24 cellular contexts compared by ENCODE assay signal in genomic region chr11:124886476-124886875, GRCh38. TPM values are rescaled to one million over a fixed set of nuclear protein-coding genes. Genes with fewer than 3 reads are reported as not detected.
"Had no signal": no experiment of that assay in that cellular context is flagged by ENCODE, and none has a peak within 500 bp of the region (broad histone marks: within the 10 kb centered on the region; RNA-seq: fewer than 3 reads in every experiment).

No MANE protein-coding gene starts in this region.

- H3K36me3 Mint-ChIP-seq: activated naive CD4-positive, alpha-beta T cell treated with anti-CD3 and anti-CD28 coated beads, Interleukin-2, amount 50 U/mL, for 72 hours; naive thymus-derived CD8-positive, alpha-beta T cell had no signal

- H3K4me1 ChIP-seq: vagina had no signal

- H3K4me1 Mint-ChIP-seq: activated CD4-positive, alpha-beta T cell treated with anti-CD3 and anti-CD28 coated beads, Interleukin-2, amount 10 ng/mL, durations not matched to agents 7 days and 5 days; naive thymus-derived CD8-positive, alpha-beta T cell had no signal

- H3K27ac Mint-ChIP-seq: activated CD4-positive, alpha-beta T cell treated with anti-CD3 and anti-CD28 coated beads, Interleukin-2, amount 10 ng/mL, durations not matched to agents 7 days and 5 days; activated naive CD4-positive, alpha-beta T cell treated with anti-CD3 and anti-CD28 coated beads, Interleukin-2, amount 50 U/mL, for 72 hours; activated T-helper 1 cell treated with anti-CD3 and anti-CD28 coated beads, Interleukin-12 subunit alpha, Interleukin-12 subunit beta, Interleukin-2, Interleukin-4 antibody, amounts not matched to agents 30 ng/mL and 10 ng/mL and 1 ng/mL, durations not matched to agents 14 hours and 24 hours and 36 hours; naive thymus-derived CD8-positive, alpha-beta T cell; T-helper 1 cell treated with Interleukin-12 subunit alpha and Interleukin-12 subunit beta and Interleukin-4 antibody, amounts not matched to agents 30 μg/mL and 1 μg/mL, for 36 hours had no signal

- H3K27ac ChIP-seq: cardiac muscle cell, heart left ventricle, neutrophil, tibial nerve, vagina had no signal

- H3K27me3 ChIP-seq: cardiac muscle cell, heart left ventricle, neutrophil, tibial nerve, vagina had no signal

- H3K4me3 ChIP-seq: cardiac muscle cell, gastroesophageal sphincter, heart left ventricle, tibial nerve, vagina had no signal

- H3K36me3 ChIP-seq: cardiac muscle cell, gastroesophageal sphincter, neutrophil, tibial nerve, vagina had no signal

- DNase-seq: activated CD4-positive, alpha-beta T cell treated with anti-CD3 and anti-CD28 coated beads, Interleukin-2, amount 10 ng/mL, durations not matched to agents 7 days and 5 days; activated gamma-delta T cell treated with Interleukin-2 at 50 U/mL for 16 hours; activated T-cell treated with anti-CD3 and anti-CD28 coated beads for 4 hours; amniotic stem cell; mesenchymal stem cell; naive thymus-derived CD8-positive, alpha-beta T cell; stimulated activated CD4-positive, alpha-beta T cell treated with anti-CD3 and anti-CD28 coated beads, Interleukin-12 subunit alpha, Interleukin-12 subunit beta, amount 100 ng/mL, for 4 hours; stimulated activated CD4-positive, alpha-beta T cell treated with anti-CD3 and anti-CD28 coated beads, Interleukin-1b, Interleukin-23, amount 100 ng/mL, for 48 hours; stimulated activated naive CD4-positive, alpha-beta T cell treated with Interleukin-2 at 50 U/mL for 16 hours had no signal

- ATAC-seq: activated CD4-positive, CD25-positive, alpha-beta regulatory T cell treated with anti-CD3 and anti-CD28 coated beads, Interleukin-2, amount 50 U/mL, for 24 hours; activated naive CD4-positive, alpha-beta T cell treated with anti-CD3 and anti-CD28 coated beads, Interleukin-2, amount 50 U/mL, for 72 hours; esophagus mucosa; gastroesophageal sphincter; heart left ventricle; naive thymus-derived CD8-positive, alpha-beta T cell had no signal

- H3K9me3 Mint-ChIP-seq: activated CD4-positive, alpha-beta T cell treated with anti-CD3 and anti-CD28 coated beads, Interleukin-2, amount 10 ng/mL, durations not matched to agents 7 days and 5 days; activated naive CD4-positive, alpha-beta T cell treated with anti-CD3 and anti-CD28 coated beads, Interleukin-2, amount 50 U/mL, for 72 hours; activated T-helper 1 cell treated with anti-CD3 and anti-CD28 coated beads, Interleukin-12 subunit alpha, Interleukin-12 subunit beta, Interleukin-2, Interleukin-4 antibody, amounts not matched to agents 30 ng/mL and 10 ng/mL and 1 ng/mL, durations not matched to agents 14 hours and 24 hours and 36 hours; naive thymus-derived CD8-positive, alpha-beta T cell; T-helper 1 cell treated with Interleukin-12 subunit alpha and Interleukin-12 subunit beta and Interleukin-4 antibody, amounts not matched to agents 30 μg/mL and 1 μg/mL, for 36 hours had no signal

- H3K9me3 ChIP-seq: gastroesophageal sphincter, heart left ventricle, neutrophil, tibial nerve, vagina had no signal

- H3K4me3 Mint-ChIP-seq: activated CD4-positive, alpha-beta T cell treated with anti-CD3 and anti-CD28 coated beads, Interleukin-2, amount 10 ng/mL, durations not matched to agents 7 days and 5 days; activated T-helper 1 cell treated with anti-CD3 and anti-CD28 coated beads, Interleukin-12 subunit alpha, Interleukin-12 subunit beta, Interleukin-2, Interleukin-4 antibody, amounts not matched to agents 30 ng/mL and 10 ng/mL and 1 ng/mL, durations not matched to agents 14 hours and 24 hours and 36 hours; naive thymus-derived CD8-positive, alpha-beta T cell; T-helper 1 cell treated with Interleukin-12 subunit alpha and Interleukin-12 subunit beta and Interleukin-4 antibody, amounts not matched to agents 30 μg/mL and 1 μg/mL, for 36 hours had no signal

RNA-seq across cellular contexts. Expression of gene ROBO4, which starts 11.2 kb away (rescaled TPM):
- total RNA-seq: activated CD4-positive, alpha-beta T cell treated with anti-CD3 and anti-CD28 coated beads, Interleukin-2, amount 10 ng/mL, durations not matched to agents 7 days and 5 days; activated naive CD4-positive, alpha-beta T cell treated with anti-CD3 and anti-CD28 coated beads, Interleukin-2, amount 50 U/mL, for 72 hours; activated T-helper 1 cell treated with anti-CD3 and anti-CD28 coated beads, Interleukin-12 subunit alpha, Interleukin-12 subunit beta, Interleukin-2, Interleukin-4 antibody, amounts not matched to agents 30 ng/mL and 10 ng/mL and 1 ng/mL, durations not matched to agents 14 hours and 24 hours and 36 hours; naive thymus-derived CD8-positive, alpha-beta T cell had no signal

RNA-seq across cellular contexts. Expression of gene HEPN1, which starts 32.6 kb away (rescaled TPM):
- total RNA-seq: activated CD4-positive, alpha-beta T cell treated with anti-CD3 and anti-CD28 coated beads, Interleukin-2, amount 10 ng/mL, durations not matched to agents 7 days and 5 days; activated naive CD4-positive, alpha-beta T cell treated with anti-CD3 and anti-CD28 coated beads, Interleukin-2, amount 50 U/mL, for 72 hours; activated T-helper 1 cell treated with anti-CD3 and anti-CD28 coated beads, Interleukin-12 subunit alpha, Interleukin-12 subunit beta, Interleukin-2, Interleukin-4 antibody, amounts not matched to agents 30 ng/mL and 10 ng/mL and 1 ng/mL, durations not matched to agents 14 hours and 24 hours and 36 hours; cardiac muscle cell; esophagus mucosa; heart left ventricle; kidney epithelial cell; liver; mucosa of gallbladder; naive thymus-derived CD8-positive, alpha-beta T cell; renal cortical epithelial cell; tibial nerve; vagina had no signal
- polyA plus RNA-seq: cardiac muscle cell; heart left ventricle; naive thymus-derived CD8-positive, alpha-beta T cell had no signal

RNA-seq across cellular contexts. Expression of gene HEPACAM, which starts 49.4 kb away (rescaled TPM):
- total RNA-seq: activated CD4-positive, alpha-beta T cell treated with anti-CD3 and anti-CD28 coated beads, Interleukin-2, amount 10 ng/mL, durations not matched to agents 7 days and 5 days; activated naive CD4-positive, alpha-beta T cell treated with anti-CD3 and anti-CD28 coated beads, Interleukin-2, amount 50 U/mL, for 72 hours; activated T-helper 1 cell treated with anti-CD3 and anti-CD28 coated beads, Interleukin-12 subunit alpha, Interleukin-12 subunit beta, Interleukin-2, Interleukin-4 antibody, amounts not matched to agents 30 ng/mL and 10 ng/mL and 1 ng/mL, durations not matched to agents 14 hours and 24 hours and 36 hours; esophagus mucosa; naive thymus-derived CD8-positive, alpha-beta T cell had no signal
- polyA plus RNA-seq: cardiac muscle cell; naive thymus-derived CD8-positive, alpha-beta T cell had no signal
